In the genomic region with DNA sequence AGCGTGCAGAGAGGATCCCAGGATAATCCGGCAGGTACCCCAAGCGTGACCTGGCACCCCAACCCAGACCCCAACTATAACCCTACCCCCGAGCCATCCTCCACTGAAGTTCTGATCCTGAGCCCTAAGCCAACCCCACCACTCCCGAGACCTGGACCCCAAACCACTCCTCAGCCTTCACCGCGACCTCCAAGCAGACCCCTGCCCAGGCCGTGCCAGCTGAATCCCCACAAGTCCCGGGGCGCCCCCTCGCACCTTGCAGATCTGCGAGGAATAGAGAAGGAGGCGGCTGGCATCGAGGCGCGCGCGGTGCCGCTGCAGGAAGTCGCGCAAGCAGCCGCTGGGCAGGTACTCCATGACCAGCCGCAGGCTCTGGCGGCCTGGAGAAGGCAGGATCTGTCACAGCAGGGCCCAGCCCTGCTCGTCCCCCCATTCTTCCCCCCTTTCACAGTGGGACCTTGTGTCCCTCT, we compare ENCODE assay signal across 11 cellular contexts. TPM values are rescaled to one million over a fixed set of nuclear protein-coding genes. Genes with fewer than 3 reads are reported as not detected.
DNase-seq lines count a peak whose midpoint lies in the region; ATAC-seq and TF ChIP-seq lines count a peak whose summit lies in the region.
"Had no signal": no experiment of that assay in that cellular context is flagged by ENCODE, and none has a peak within 500 bp of the region (broad histone marks: within the 10 kb centered on the region; RNA-seq: fewer than 3 reads in every experiment).

No MANE protein-coding gene starts in this region.

- H3K4me1 ChIP-seq in SK-N-SH (ENCODE audit: control insufficient read depth in 1 of 2, insufficient read depth in 2 of 2, low read depth in 1 of 2, low read length in 1 of 2) (peaks cover 0 to 8% of the 10 kb centered on the region in 2 experiments; a peak in 1 of 4 replicates), colonic mucosa (no peaks in the 10 kb centered on the region), testis (peaks cover 3% of the 10 kb centered on the region)

- intact Hi-C loops in colonic mucosa (cut with DNase I) (no loop called here), testis (cut with DNase I; ENCODE audit: low total_unique reads) (no loop called here)

- peak overlapping the region; percentile 53 to 62 for H3K4me3 ChIP-seq in SK-N-SH (ENCODE audit: low read depth in 2 of 2, low read length in 1 of 2)
- H3K4me3 ChIP-seq in colonic mucosa, result peak overlapping the region; percentile 35
- H3K4me3 ChIP-seq in kidney epithelial cell (ENCODE audit: low read depth, low read length), result peak overlapping the region; percentile 38
- H3K4me3 ChIP-seq in testis, result peak overlapping the region; percentile 18 to 41

- ATAC-seq in SK-N-SH treated with all-trans-retinoic acid at 6 μM for 48 hours, result no peak
- no peak for ATAC-seq in HG03159 (IDR thresholded peaks at IDR 0.05; ENCODE audit: unreplicated experiment)
- no peak for ATAC-seq in HG03565 (IDR thresholded peaks at IDR 0.05; ENCODE audit: unreplicated experiment)

- H3K4me2 ChIP-seq in SK-N-SH, result peak overlapping the region; percentile 73

- peak overlapping the region; percentile 21; the same call in 1 of the 2 replicates for H3K9ac ChIP-seq in SK-N-SH
- no peak overlapping the region for H3K9ac ChIP-seq in colonic mucosa (ENCODE audit: low read depth in 2 of 2, low read length in 2 of 2)

- H3K79me2 ChIP-seq in SK-N-SH (ENCODE audit: insufficient read depth), result no peaks in the 10 kb centered on the region

- POLR2A ChIA-PET in SK-N-SH (lab: Yijun Ruan, JAX), result interaction anchor here (1.0 kb wide), 1 partner anchor 28 kb away, joined by 6 read pairs; the partner anchor contains the start of gene RPL18A

- H3K36me3 ChIP-seq in SK-N-SH (replicated peaks in 1 of 2; ENCODE audit: control insufficient read depth in 1 of 2, insufficient read depth in 2 of 2, low read length in 1 of 2), result no peaks in the 10 kb centered on the region
- H3K36me3 ChIP-seq in colonic mucosa, result no peaks in the 10 kb centered on the region
- H3K36me3 ChIP-seq in kidney epithelial cell (ENCODE audit: control insufficient read depth, insufficient read depth, low read length), result no peaks in the 10 kb centered on the region
- H3K36me3 ChIP-seq in testis (ENCODE audit: low read depth, missing control alignments), result no peaks in the 10 kb centered on the region

- H3K27ac ChIP-seq in SK-N-SH (ENCODE audit: low read depth in 2 of 2, low read length in 1 of 2), result peak overlapping the region in 1 of 2 experiments; percentile 47; a peak in 1 of 4 replicates
- H3K27ac ChIP-seq in colonic mucosa, result no peak overlapping the region
- no peak overlapping the region for H3K27ac ChIP-seq in testis

- WGBS in SK-N-SH (ENCODE audit: low lambda C conversion rate), result 36% methylated on average over 16 of the region's 25 CpGs
- 60 to 66% methylated on average over 8 to 25 of the region's 25 CpGs for WGBS in testis, 2 donors

- H3F3A ChIP-seq in SK-N-SH (replicated peaks; ENCODE audit: insufficient read depth), result peaks cover 3% of the 10 kb centered on the region

- no peak for TF ChIP-seq RAD21 in SK-N-SH (IDR thresholded peaks at IDR 0.05; ENCODE audit: low read length)

- no peaks in the 10 kb centered on the region for H3K9me2 ChIP-seq in SK-N-SH

- no peak for TF ChIP-seq EP300 in SK-N-SH (IDR thresholded peaks at IDR 0.05; ENCODE audit: borderline replicate concordance in 1 of 2, low read depth in 1 of 2, low read length in 1 of 2)

- H3K27me3 ChIP-seq in SK-N-SH (ENCODE audit: insufficient read depth) (no peaks in the 10 kb centered on the region), colonic mucosa (no peaks in the 10 kb centered on the region), kidney epithelial cell (ENCODE audit: control insufficient read depth, insufficient read depth, low read length) (peaks cover 13% of the 10 kb centered on the region), testis (no peaks in the 10 kb centered on the region)

- H2AFZ ChIP-seq in SK-N-SH (ENCODE audit: low read depth), result peak overlapping the region; percentile 90; the same call in 1 of the 2 replicates

- TF ChIP-seq POLR2A in testis (IDR thresholded peaks at IDR 0.05), result no peak

- no peaks in the 10 kb centered on the region for H3K9me3 ChIP-seq in SK-N-SH
- H3K9me3 ChIP-seq in colonic mucosa, result no peaks in the 10 kb centered on the region
- H3K9me3 ChIP-seq in testis, result no peaks in the 10 kb centered on the region

- no peaks in the 10 kb centered on the region for H4K20me1 ChIP-seq in SK-N-SH (ENCODE audit: insufficient read depth)

- TF ChIP-seq CTCF in SK-N-SH (IDR thresholded peaks at IDR 0.05) (no peak), colonic mucosa (IDR thresholded peaks at IDR 0.05) (no peak), kidney epithelial cell (IDR thresholded peaks at IDR 0.05; ENCODE audit: insufficient read depth, low read length, poor library complexity, severe bottlenecking) (no peak), testis (IDR thresholded peaks at IDR 0.05) (no peak)

- DNase-seq in SK-N-SH, result no peak
- DNase-seq in colonic mucosa, result no peak
- no peak for DNase-seq in kidney epithelial cell (ENCODE audit: low read depth)
- DNase-seq in testis, result no peak
- DNase-seq in ecto neural progenitor cell (ENCODE audit: low spot score), result no peak
- DNase-seq: natural killer cell had no signal

- CTCF ChIA-PET in SK-N-SH (lab: Yijun Ruan, JAX), result interaction anchor here (0.7 to 1.3 kb wide), 4 partner anchors 20 to 225 kb away, joined by 3 read pairs; no protein-coding TSS in a partner anchor

TF ChIP-seq in SK-N-SH, 30 proteins besides CTCF, POLR2A, EP300 and RAD21 (continues in another document):
- TF ChIP-seq GATA2 (CRISPR knock-in tag; IDR thresholded peaks at IDR 0.05) (no peak), USF2 (IDR thresholded peaks at IDR 0.05; ENCODE audit: borderline replicate concordance, low read depth, low read length) (no peak), FOSL2 (IDR thresholded peaks at IDR 0.05; ENCODE audit: borderline replicate concordance, low read depth) (no peak), SIN3A (IDR thresholded peaks at IDR 0.05; ENCODE audit: borderline replicate concordance, low read depth, low read length) (no peak)

TF ChIP-seq in SK-N-SH treated with all-trans-retinoic acid at 6 μM for 48 hours, 23 proteins besides CTCF, POLR2A, EP300 and RAD21 (continues in another document):
- no peak for TF ChIP-seq ZFP3 (CRISPR knock-in tag; IDR thresholded peaks at IDR 0.05)
- TF ChIP-seq, protein P1, sequence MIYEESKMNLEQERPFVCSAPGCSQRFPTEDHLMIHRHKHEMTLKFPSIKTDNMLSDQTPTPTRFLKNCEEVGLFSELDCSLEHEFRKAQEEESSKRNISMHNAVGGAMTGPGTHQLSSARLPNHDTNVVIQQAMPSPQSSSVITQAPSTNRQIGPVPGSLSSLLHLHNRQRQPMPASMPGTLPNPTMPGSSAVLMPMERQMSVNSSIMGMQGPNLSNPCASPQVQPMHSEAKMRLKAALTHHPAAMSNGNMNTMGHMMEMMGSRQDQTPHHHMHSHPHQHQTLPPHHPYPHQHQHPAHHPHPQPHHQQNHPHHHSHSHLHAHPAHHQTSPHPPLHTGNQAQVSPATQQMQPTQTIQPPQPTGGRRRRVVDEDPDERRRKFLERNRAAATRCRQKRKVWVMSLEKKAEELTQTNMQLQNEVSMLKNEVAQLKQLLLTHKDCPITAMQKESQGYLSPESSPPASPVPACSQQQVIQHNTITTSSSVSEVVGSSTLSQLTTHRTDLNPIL (CRISPR knock-in tag; IDR thresholded peaks at IDR 0.05; ENCODE audit: low read depth), result no peak
- no peak for TF ChIP-seq SNAI2 (CRISPR knock-in tag; IDR thresholded peaks at IDR 0.05)
- TF ChIP-seq PPARA (CRISPR knock-in tag; IDR thresholded peaks at IDR 0.05; ENCODE audit: borderline replicate concordance), result no peak
- no peak for TF ChIP-seq GLIS3 (CRISPR knock-in tag; IDR thresholded peaks at IDR 0.05)

RNA-seq across cellular contexts. Expression of gene INSL3, which starts 10.1 kb away (rescaled TPM):
- polyA plus RNA-seq in SK-N-SH (2012; rRNA removed), result 0.21 and 0.65 TPM in 2 replicates
- 0.17 and 0.37 TPM in 2 replicates for polyA plus RNA-seq in SK-N-SH (2012; cell fraction: cytosol; rRNA removed)
- 0.49 and 0.58 TPM in 2 replicates for polyA plus RNA-seq in SK-N-SH (2012; cell fraction: nucleus; rRNA removed)
- total RNA-seq in colonic mucosa, result not detected
- total RNA-seq in kidney epithelial cell, result not detected in 2 replicates
- total RNA-seq in testis, result 100 to 1,000 TPM in 1 of 2 donors, 10 to 100 TPM in 1; 39.0 to 183 TPM
- 1,477 TPM for polyA plus RNA-seq in testis (ENCODE audit: insufficient read depth, low read depth, low replicate concordance)
- total RNA-seq: H4 had no signal

RNA-seq across cellular contexts. Expression of gene JAK3, which starts 16.3 kb away (rescaled TPM):
- polyA plus RNA-seq in SK-N-SH (2012; rRNA removed), result 1.3 and 2.0 TPM in 2 replicates
- 0.67 and 0.71 TPM in 2 replicates for polyA plus RNA-seq in SK-N-SH (2012; cell fraction: cytosol; rRNA removed)
- 6.4 and 7.2 TPM in 2 replicates for polyA plus RNA-seq in SK-N-SH (2012; cell fraction: nucleus; rRNA removed)
- 1 to 10 TPM; 3.1 to 4.0 TPM for total RNA-seq in colonic mucosa
- total RNA-seq in kidney epithelial cell, result 8.9 and 11.0 TPM in 2 replicates
- total RNA-seq in testis, result 10 to 100 TPM in 1 of 2 donors, 1 to 10 TPM in 1; 5.0 to 10.5 TPM
- 3.5 TPM for polyA plus RNA-seq in testis (ENCODE audit: insufficient read depth, low read depth, low replicate concordance)

RNA-seq across cellular contexts. Expression of gene RPL18A, which starts 28.3 kb away (rescaled TPM):
- 2,138 and 2,695 TPM in 2 replicates for polyA plus RNA-seq in SK-N-SH (2012; rRNA removed)
- 1,924 and 2,091 TPM in 2 replicates for polyA plus RNA-seq in SK-N-SH (2012; cell fraction: cytosol; rRNA removed)
- polyA plus RNA-seq in SK-N-SH (2012; cell fraction: nucleus; rRNA removed), result 669 and 951 TPM in 2 replicates
- total RNA-seq in colonic mucosa, result 1,000 to 10,000 TPM; 1,592 to 1,923 TPM
- total RNA-seq in kidney epithelial cell, result 2,478 and 2,480 TPM in 2 replicates
- total RNA-seq in testis, result 1,000 to 10,000 TPM in 1 of 2 donors, 100 to 1,000 TPM in 1; 551 to 1,098 TPM
- 828 TPM for polyA plus RNA-seq in testis (ENCODE audit: insufficient read depth, low read depth, low replicate concordance)

RNA-seq across cellular contexts. Expression of gene B3GNT3, which starts 36.5 kb away (rescaled TPM):
- polyA plus RNA-seq in SK-N-SH (2012; rRNA removed), result not detected in 2 replicates
- not detected in 2 replicates for polyA plus RNA-seq in SK-N-SH (2012; cell fraction: cytosol; rRNA removed)
- polyA plus RNA-seq in SK-N-SH (2012; cell fraction: nucleus; rRNA removed), result 0.05 TPM in 1 of 2 replicates, not detected in the other
- total RNA-seq in colonic mucosa, result 100 to 1,000 TPM; 108 to 132 TPM
- 11.5 and 13.6 TPM in 2 replicates for total RNA-seq in kidney epithelial cell
- total RNA-seq in testis, result under 1 TPM; 0.19 to 0.71 TPM
- polyA plus RNA-seq in testis (ENCODE audit: insufficient read depth, low read depth, low replicate concordance), result 0.63 TPM
- total RNA-seq: activated CD4-positive, alpha-beta T cell treated with anti-CD3 and anti-CD28 coated beads, Interleukin-2, amount 10 ng/mL, durations not matched to agents 24 days and 14 days; H4; natural killer cell had no signal

RNA-seq across cellular contexts. Expression of gene SLC5A5, which starts 40.3 kb away (rescaled TPM):
- polyA plus RNA-seq in SK-N-SH (2012; rRNA removed), result 0.02 TPM in 2 replicates
- polyA plus RNA-seq in SK-N-SH (2012; cell fraction: cytosol; rRNA removed), result 0.01 TPM in 1 of 2 replicates, not detected in the other
- polyA plus RNA-seq in SK-N-SH (2012; cell fraction: nucleus; rRNA removed), result 0.01 and 0.02 TPM in 2 replicates
- total RNA-seq in colonic mucosa, result not detected
- 0.13 TPM in 1 of 2 replicates, not detected in the other for total RNA-seq in kidney epithelial cell
- 1 to 10 TPM in 1 of 2 donors, under 1 TPM in 1; 0.79 to 1.4 TPM for total RNA-seq in testis
- 1.1 TPM for polyA plus RNA-seq in testis (ENCODE audit: insufficient read depth, low read depth, low replicate concordance)
- total RNA-seq: H4 had no signal

Comparison
In these comparisons a context has a peak if more than half of its experiments do, and no peak if none do; other contexts are left out.
1. RNA of gene INSL3, which starts 10.1 kb away (total RNA-seq): 39.0 to 183 TPM in testis; not detected in colonic mucosa and not detected in kidney epithelial cell; every median in the first group is over 10 times any median in the second.
2. Peak in every context shown above with its lines, with median percentiles within 50 percentile points of each other: H3K4me3 ChIP-seq.